In genomic region chr17:67785526-67785925, GRCh38 we compare ENCODE assay signal across 30 cellular contexts.
"Had no signal": no experiment of that assay in that cellular context is flagged by ENCODE, and none has a peak within 500 bp of the region (broad histone marks: within the 10 kb centered on the region; RNA-seq: fewer than 3 reads in every experiment).

No MANE protein-coding gene starts in this region.

- H3K36me3 ChIP-seq: neural progenitor cell, ovary, right lobe of liver, spleen, suprapubic skin, thoracic aorta, thyroid gland, tibial nerve, upper lobe of left lung, vagina had no signal

- ATAC-seq: natural killer cell; psoas muscle; right cardiac atrium; right lobe of liver; stimulated activated memory B cell treated with anti-CD40 and anti-IgM and Interleukin-4, amounts not matched to agents 10 μg/mL and 1 μg/mL and 100 μg/mL, for 72 hours; stimulated activated naive CD8-positive, alpha-beta T cell treated with anti-CD3 and anti-CD28 coated beads, Interleukin-15, amount 100 ng/mL, for 72 hours; stimulated activated naive CD8-positive, alpha-beta T cell treated with anti-CD3 and anti-CD28 coated beads, Interleukin-15, Interleukin-2, amounts not matched to agents 100 U/mL and 50 U/mL, for 24 hours had no signal

- H3K4me3 ChIP-seq: neural progenitor cell, ovary, psoas muscle, right lobe of liver, skin epidermis, smooth muscle cell, spleen, suprapubic skin, thoracic aorta, thyroid gland, tibial nerve, upper lobe of left lung, vagina had no signal

- H3K9me3 ChIP-seq: ovary, psoas muscle, right lobe of liver, thoracic aorta, thyroid gland, upper lobe of left lung, vagina had no signal

- H3K9me3 Mint-ChIP-seq: natural killer cell; nephron; neural progenitor cell; stimulated activated naive CD8-positive, alpha-beta T cell treated with anti-CD3 and anti-CD28 coated beads, Interleukin-15, amount 100 ng/mL, for 72 hours had no signal

- H3K27me3 ChIP-seq: neural progenitor cell, ovary, right lobe of liver, spleen, suprapubic skin, thyroid gland, tibial nerve, upper lobe of left lung, vagina had no signal

- H3K4me1 ChIP-seq: parathyroid adenoma, psoas muscle, right lobe of liver, spleen, suprapubic skin, thyroid gland, tibial nerve, upper lobe of left lung, vagina had no signal

- H3K27ac Mint-ChIP-seq: natural killer cell; nephron; progenitor cell of endocrine pancreas; stimulated activated memory B cell treated with anti-CD40 and anti-IgM and Interleukin-4, amounts not matched to agents 10 μg/mL and 1 μg/mL and 100 μg/mL, for 72 hours had no signal

- H3K27ac ChIP-seq: neural progenitor cell, ovary, parathyroid adenoma, psoas muscle, right lobe of liver, skin epidermis, spleen, suprapubic skin, thoracic aorta, thyroid gland, tibial nerve, upper lobe of left lung, vagina had no signal

- H3K79me2 ChIP-seq: parathyroid adenoma had no signal

- H3K4me3 Mint-ChIP-seq: natural killer cell; nephron; neural progenitor cell; stimulated activated memory B cell treated with anti-CD40 and anti-IgM and Interleukin-4, amounts not matched to agents 10 μg/mL and 1 μg/mL and 100 μg/mL, for 72 hours; stimulated activated naive CD8-positive, alpha-beta T cell treated with anti-CD3 and anti-CD28 coated beads, Interleukin-15, amount 100 ng/mL, for 72 hours had no signal

- H2AFZ ChIP-seq: neural progenitor cell, parathyroid adenoma had no signal

- H3K36me3 Mint-ChIP-seq: natural killer cell; neural progenitor cell; stimulated activated memory B cell treated with anti-CD40 and anti-IgM and Interleukin-4, amounts not matched to agents 10 μg/mL and 1 μg/mL and 100 μg/mL, for 72 hours had no signal

- H3K4me1 Mint-ChIP-seq: natural killer cell; nephron; stimulated activated memory B cell treated with anti-CD40 and anti-IgM and Interleukin-4, amounts not matched to agents 10 μg/mL and 1 μg/mL and 100 μg/mL, for 72 hours; stimulated activated naive CD8-positive, alpha-beta T cell treated with anti-CD3 and anti-CD28 coated beads, Interleukin-15, amount 100 ng/mL, for 72 hours had no signal

- DNase-seq: natural killer cell; occipital lobe; ovary; psoas muscle; right cardiac atrium; right lobe of liver; spleen; stimulated activated CD4-positive, alpha-beta T cell treated with anti-CD3 and anti-CD28 coated beads, Interleukin-12 subunit alpha, Interleukin-12 subunit beta, amount 100 ng/mL, for 4 hours; stimulated activated CD4-positive, alpha-beta T cell treated with anti-CD3 and anti-CD28 coated beads, Interleukin-1b, Interleukin-23, amount 100 ng/mL, for 48 hours; stimulated activated CD4-positive, alpha-beta T cell treated with anti-CD3 and anti-CD28 coated beads, Interleukin-4, amount 100 ng/mL, for 1 hour; stimulated activated CD4-positive, alpha-beta T cell treated with anti-CD3 and anti-CD28 coated beads, Interleukin-4, amount 100 ng/mL, for 4 hours; stimulated activated CD8-positive, alpha-beta memory T cell treated with anti-CD3 and anti-CD28 coated beads, Interleukin-4, amount 100 ng/mL, for 48 hours; stimulated activated naive CD4-positive, alpha-beta T cell; stimulated activated naive CD8-positive, alpha-beta T cell treated with anti-CD3 and anti-CD28 coated beads, Interleukin-15, amount 100 ng/mL, for 72 hours; stimulated activated naive CD8-positive, alpha-beta T cell treated with anti-CD3 and anti-CD28 coated beads, Interleukin-15, Interleukin-2, amounts not matched to agents 100 U/mL and 50 U/mL, for 24 hours; substantia nigra; thyroid gland; trophoblast cell; upper lobe of left lung had no signal

- H3K4me2 ChIP-seq: neural progenitor cell, smooth muscle cell had no signal

- H3K27me3 Mint-ChIP-seq: progenitor cell of endocrine pancreas had no signal

- H3K9ac ChIP-seq: neural progenitor cell, parathyroid adenoma had no signal
